Comparison of ENCODE assay signal across 1 cellular context in the genomic region with DNA sequence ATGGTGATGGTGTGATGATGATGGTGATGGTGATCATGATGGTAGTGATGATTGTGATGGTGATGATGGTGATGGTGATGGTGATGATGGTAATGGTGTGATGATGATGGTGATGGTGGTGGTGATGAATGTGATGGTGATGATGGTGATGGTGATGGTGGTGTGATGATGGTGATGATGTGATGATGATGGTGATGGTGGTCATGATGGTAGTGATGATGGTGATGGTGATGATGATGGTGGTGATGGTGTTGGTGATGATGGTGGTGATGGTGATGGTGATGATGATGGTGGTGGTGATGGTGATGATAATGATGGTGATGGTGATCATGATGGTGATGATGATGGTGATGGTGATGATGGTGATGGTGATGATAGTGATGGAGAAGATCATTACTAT.
TF ChIP-seq lines count a peak whose summit lies in the region.

No MANE protein-coding gene starts in this region.

TF ChIP-seq in HEK293, 187 proteins besides CTCF, POLR2A, EP300 and RAD21 (continued from another document and continues in another):
- TF ChIP-seq, protein P1, sequence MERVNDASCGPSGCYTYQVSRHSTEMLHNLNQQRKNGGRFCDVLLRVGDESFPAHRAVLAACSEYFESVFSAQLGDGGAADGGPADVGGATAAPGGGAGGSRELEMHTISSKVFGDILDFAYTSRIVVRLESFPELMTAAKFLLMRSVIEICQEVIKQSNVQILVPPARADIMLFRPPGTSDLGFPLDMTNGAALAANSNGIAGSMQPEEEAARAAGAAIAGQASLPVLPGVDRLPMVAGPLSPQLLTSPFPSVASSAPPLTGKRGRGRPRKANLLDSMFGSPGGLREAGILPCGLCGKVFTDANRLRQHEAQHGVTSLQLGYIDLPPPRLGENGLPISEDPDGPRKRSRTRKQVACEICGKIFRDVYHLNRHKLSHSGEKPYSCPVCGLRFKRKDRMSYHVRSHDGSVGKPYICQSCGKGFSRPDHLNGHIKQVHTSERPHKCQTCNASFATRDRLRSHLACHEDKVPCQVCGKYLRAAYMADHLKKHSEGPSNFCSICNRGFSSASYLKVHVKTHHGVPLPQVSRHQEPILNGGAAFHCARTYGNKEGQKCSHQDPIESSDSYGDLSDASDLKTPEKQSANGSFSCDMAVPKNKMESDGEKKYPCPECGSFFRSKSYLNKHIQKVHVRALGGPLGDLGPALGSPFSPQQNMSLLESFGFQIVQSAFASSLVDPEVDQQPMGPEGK (tag by site-specific recombination; IDR thresholded peaks at IDR 0.05), result no peak
- TF ChIP-seq ZSCAN23 (tag by site-specific recombination; IDR thresholded peaks at IDR 0.05) (no peak), TRIM28 (IDR thresholded peaks at IDR 0.05; ENCODE audit: borderline replicate concordance, low read length) (no peak), ZNF426 (tag by site-specific recombination; IDR thresholded peaks at IDR 0.05) (no peak), ZNF214 (tag by site-specific recombination; IDR thresholded peaks at IDR 0.05; ENCODE audit: borderline replicate concordance) (no peak), ZNF423 (tag by site-specific recombination; IDR thresholded peaks at IDR 0.05) (no peak), ZNF529 (tag by site-specific recombination; IDR thresholded peaks at IDR 0.05; ENCODE audit: insufficient replicate concordance) (no peak), ZNF202 (tag by site-specific recombination; IDR thresholded peaks at IDR 0.05; ENCODE audit: borderline replicate concordance) (0 out of 2 replicates have a peak, but pooled peaks have one; percentile 4), ZNF155 (tag by site-specific recombination; IDR thresholded peaks at IDR 0.05) (0 out of 2 replicates have a peak, but pooled peaks have one; percentile 51), ZNF561 (tag by site-specific recombination; IDR thresholded peaks at IDR 0.05; ENCODE audit: borderline replicate concordance) (no peak), OVOL3 (tag by site-specific recombination; IDR thresholded peaks at IDR 0.05) (no peak), SALL2 (tag by site-specific recombination; IDR thresholded peaks at IDR 0.05; ENCODE audit: borderline replicate concordance) (no peak), ZNF785 (tag by site-specific recombination; IDR thresholded peaks at IDR 0.05) (0 out of 2 replicates have a peak, but pooled peaks have one; percentile 55), SCRT2 (tag by site-specific recombination; IDR thresholded peaks at IDR 0.05) (no peak), SP7 (tag by site-specific recombination; IDR thresholded peaks at IDR 0.05) (no peak), ZNF311 (tag by site-specific recombination; IDR thresholded peaks at IDR 0.05; ENCODE audit: borderline replicate concordance) (no peak), WT1 (tag by site-specific recombination; IDR thresholded peaks at IDR 0.05) (no peak), ZNF670 (tag by site-specific recombination; IDR thresholded peaks at IDR 0.05; ENCODE audit: low read depth) (peak; percentile 33; the same call in 1 of the 2 replicates), ZBTB1 (tag by site-specific recombination; IDR thresholded peaks at IDR 0.05) (peak; percentile 44; the same call in 1 of the 2 replicates), ZNF707 (tag by site-specific recombination; IDR thresholded peaks at IDR 0.05) (no peak), ZNF416 (tag by site-specific recombination; IDR thresholded peaks at IDR 0.05) (no peak), ZNF777 (tag by site-specific recombination; IDR thresholded peaks at IDR 0.05; ENCODE audit: borderline replicate concordance) (0 out of 2 replicates have a peak, but pooled peaks have one; percentile 17), ZNF274 (IDR thresholded peaks at IDR 0.05; ENCODE audit: low read length) (no peak), ZNF274 (tag by site-specific recombination; IDR thresholded peaks at IDR 0.05; ENCODE audit: borderline replicate concordance) (no peak), ZNF621 (tag by site-specific recombination; IDR thresholded peaks at IDR 0.05) (no peak), ZNF776 (tag by site-specific recombination; IDR thresholded peaks at IDR 0.05; ENCODE audit: borderline replicate concordance) (peak; percentile 65; the same call in 1 of the 2 replicates), ZNF544 (tag by site-specific recombination; IDR thresholded peaks at IDR 0.05) (no peak), ZSCAN30 (tag by site-specific recombination; IDR thresholded peaks at IDR 0.05) (no peak), ZFP3 (tag by site-specific recombination; IDR thresholded peaks at IDR 0.05; ENCODE audit: low read depth) (no peak), ZNF354C (tag by site-specific recombination; IDR thresholded peaks at IDR 0.05; ENCODE audit: borderline replicate concordance, low read depth) (no peak), ZNF830 (tag by site-specific recombination; IDR thresholded peaks at IDR 0.05; ENCODE audit: low read depth) (no peak), ZNF791 (tag by site-specific recombination; IDR thresholded peaks at IDR 0.05) (no peak), ZNF837 (tag by site-specific recombination; IDR thresholded peaks at IDR 0.05) (no peak), KLF7 (tag by site-specific recombination; IDR thresholded peaks at IDR 0.05; ENCODE audit: borderline replicate concordance) (no peak)
- TF ChIP-seq, protein P2, sequence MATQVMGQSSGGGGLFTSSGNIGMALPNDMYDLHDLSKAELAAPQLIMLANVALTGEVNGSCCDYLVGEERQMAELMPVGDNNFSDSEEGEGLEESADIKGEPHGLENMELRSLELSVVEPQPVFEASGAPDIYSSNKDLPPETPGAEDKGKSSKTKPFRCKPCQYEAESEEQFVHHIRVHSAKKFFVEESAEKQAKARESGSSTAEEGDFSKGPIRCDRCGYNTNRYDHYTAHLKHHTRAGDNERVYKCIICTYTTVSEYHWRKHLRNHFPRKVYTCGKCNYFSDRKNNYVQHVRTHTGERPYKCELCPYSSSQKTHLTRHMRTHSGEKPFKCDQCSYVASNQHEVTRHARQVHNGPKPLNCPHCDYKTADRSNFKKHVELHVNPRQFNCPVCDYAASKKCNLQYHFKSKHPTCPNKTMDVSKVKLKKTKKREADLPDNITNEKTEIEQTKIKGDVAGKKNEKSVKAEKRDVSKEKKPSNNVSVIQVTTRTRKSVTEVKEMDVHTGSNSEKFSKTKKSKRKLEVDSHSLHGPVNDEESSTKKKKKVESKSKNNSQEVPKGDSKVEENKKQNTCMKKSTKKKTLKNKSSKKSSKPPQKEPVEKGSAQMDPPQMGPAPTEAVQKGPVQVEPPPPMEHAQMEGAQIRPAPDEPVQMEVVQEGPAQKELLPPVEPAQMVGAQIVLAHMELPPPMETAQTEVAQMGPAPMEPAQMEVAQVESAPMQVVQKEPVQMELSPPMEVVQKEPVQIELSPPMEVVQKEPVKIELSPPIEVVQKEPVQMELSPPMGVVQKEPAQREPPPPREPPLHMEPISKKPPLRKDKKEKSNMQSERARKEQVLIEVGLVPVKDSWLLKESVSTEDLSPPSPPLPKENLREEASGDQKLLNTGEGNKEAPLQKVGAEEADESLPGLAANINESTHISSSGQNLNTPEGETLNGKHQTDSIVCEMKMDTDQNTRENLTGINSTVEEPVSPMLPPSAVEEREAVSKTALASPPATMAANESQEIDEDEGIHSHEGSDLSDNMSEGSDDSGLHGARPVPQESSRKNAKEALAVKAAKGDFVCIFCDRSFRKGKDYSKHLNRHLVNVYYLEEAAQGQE (tag by site-specific recombination; IDR thresholded peaks at IDR 0.05), result no peak
- TF ChIP-seq, protein P3, sequence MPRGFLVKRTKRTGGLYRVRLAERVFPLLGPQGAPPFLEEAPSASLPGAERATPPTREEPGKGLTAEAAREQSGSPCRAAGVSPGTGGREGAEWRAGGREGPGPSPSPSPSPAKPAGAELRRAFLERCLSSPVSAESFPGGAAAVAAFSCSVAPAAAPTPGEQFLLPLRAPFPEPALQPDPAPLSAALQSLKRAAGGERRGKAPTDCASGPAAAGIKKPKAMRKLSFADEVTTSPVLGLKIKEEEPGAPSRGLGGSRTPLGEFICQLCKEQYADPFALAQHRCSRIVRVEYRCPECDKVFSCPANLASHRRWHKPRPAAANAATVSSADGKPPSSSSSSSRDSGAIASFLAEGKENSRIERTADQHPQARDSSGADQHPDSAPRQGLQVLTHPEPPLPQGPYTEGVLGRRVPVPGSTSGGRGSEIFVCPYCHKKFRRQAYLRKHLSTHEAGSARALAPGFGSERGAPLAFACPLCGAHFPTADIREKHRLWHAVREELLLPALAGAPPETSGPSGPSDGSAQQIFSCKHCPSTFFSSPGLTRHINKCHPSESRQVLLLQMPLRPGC (tag by site-specific recombination; IDR thresholded peaks at IDR 0.05), result no peak
- TF ChIP-seq, protein P4, sequence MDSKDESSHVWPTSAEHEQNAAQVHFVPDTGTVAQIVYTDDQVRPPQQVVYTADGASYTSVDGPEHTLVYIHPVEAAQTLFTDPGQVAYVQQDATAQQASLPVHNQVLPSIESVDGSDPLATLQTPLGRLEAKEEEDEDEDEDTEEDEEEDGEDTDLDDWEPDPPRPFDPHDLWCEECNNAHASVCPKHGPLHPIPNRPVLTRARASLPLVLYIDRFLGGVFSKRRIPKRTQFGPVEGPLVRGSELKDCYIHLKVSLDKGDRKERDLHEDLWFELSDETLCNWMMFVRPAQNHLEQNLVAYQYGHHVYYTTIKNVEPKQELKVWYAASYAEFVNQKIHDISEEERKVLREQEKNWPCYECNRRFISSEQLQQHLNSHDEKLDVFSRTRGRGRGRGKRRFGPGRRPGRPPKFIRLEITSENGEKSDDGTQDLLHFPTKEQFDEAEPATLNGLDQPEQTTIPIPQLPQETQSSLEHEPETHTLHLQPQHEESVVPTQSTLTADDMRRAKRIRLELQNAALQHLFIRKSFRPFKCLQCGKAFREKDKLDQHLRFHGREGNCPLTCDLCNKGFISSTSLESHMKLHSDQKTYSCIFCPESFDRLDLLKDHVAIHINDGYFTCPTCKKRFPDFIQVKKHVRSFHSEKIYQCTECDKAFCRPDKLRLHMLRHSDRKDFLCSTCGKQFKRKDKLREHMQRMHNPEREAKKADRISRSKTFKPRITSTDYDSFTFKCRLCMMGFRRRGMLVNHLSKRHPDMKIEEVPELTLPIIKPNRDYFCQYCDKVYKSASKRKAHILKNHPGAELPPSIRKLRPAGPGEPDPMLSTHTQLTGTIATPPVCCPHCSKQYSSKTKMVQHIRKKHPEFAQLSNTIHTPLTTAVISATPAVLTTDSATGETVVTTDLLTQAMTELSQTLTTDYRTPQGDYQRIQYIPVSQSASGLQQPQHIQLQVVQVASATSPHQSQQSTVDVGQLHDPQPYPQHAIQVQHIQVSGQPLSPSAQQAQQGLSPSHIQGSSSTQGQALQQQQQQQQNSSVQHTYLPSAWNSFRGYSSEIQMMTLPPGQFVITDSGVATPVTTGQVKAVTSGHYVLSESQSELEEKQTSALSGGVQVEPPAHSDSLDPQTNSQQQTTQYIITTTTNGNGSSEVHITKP (tag by site-specific recombination; IDR thresholded peaks at IDR 0.05), result no peak
- TF ChIP-seq, protein P5, sequence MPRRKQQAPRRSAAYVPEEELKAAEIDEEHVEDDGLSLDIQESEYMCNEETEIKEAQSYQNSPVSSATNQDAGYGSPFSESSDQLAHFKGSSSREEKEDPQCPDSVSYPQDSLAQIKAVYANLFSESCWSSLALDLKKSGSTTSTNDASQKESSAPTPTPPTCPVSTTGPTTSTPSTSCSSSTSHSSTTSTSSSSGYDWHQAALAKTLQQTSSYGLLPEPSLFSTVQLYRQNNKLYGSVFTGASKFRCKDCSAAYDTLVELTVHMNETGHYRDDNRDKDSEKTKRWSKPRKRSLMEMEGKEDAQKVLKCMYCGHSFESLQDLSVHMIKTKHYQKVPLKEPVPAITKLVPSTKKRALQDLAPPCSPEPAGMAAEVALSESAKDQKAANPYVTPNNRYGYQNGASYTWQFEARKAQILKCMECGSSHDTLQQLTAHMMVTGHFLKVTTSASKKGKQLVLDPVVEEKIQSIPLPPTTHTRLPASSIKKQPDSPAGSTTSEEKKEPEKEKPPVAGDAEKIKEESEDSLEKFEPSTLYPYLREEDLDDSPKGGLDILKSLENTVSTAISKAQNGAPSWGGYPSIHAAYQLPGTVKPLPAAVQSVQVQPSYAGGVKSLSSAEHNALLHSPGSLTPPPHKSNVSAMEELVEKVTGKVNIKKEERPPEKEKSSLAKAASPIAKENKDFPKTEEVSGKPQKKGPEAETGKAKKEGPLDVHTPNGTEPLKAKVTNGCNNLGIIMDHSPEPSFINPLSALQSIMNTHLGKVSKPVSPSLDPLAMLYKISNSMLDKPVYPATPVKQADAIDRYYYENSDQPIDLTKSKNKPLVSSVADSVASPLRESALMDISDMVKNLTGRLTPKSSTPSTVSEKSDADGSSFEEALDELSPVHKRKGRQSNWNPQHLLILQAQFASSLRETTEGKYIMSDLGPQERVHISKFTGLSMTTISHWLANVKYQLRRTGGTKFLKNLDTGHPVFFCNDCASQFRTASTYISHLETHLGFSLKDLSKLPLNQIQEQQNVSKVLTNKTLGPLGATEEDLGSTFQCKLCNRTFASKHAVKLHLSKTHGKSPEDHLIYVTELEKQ (tag by site-specific recombination; IDR thresholded peaks at IDR 0.05; ENCODE audit: borderline replicate concordance), result no peak
- TF ChIP-seq, protein P6, sequence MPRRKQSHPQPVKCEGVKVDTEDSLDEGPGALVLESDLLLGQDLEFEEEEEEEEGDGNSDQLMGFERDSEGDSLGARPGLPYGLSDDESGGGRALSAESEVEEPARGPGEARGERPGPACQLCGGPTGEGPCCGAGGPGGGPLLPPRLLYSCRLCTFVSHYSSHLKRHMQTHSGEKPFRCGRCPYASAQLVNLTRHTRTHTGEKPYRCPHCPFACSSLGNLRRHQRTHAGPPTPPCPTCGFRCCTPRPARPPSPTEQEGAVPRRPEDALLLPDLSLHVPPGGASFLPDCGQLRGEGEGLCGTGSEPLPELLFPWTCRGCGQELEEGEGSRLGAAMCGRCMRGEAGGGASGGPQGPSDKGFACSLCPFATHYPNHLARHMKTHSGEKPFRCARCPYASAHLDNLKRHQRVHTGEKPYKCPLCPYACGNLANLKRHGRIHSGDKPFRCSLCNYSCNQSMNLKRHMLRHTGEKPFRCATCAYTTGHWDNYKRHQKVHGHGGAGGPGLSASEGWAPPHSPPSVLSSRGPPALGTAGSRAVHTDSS (tag by site-specific recombination; IDR thresholded peaks at IDR 0.05), result peak; percentile 99
- TF ChIP-seq, protein P7, sequence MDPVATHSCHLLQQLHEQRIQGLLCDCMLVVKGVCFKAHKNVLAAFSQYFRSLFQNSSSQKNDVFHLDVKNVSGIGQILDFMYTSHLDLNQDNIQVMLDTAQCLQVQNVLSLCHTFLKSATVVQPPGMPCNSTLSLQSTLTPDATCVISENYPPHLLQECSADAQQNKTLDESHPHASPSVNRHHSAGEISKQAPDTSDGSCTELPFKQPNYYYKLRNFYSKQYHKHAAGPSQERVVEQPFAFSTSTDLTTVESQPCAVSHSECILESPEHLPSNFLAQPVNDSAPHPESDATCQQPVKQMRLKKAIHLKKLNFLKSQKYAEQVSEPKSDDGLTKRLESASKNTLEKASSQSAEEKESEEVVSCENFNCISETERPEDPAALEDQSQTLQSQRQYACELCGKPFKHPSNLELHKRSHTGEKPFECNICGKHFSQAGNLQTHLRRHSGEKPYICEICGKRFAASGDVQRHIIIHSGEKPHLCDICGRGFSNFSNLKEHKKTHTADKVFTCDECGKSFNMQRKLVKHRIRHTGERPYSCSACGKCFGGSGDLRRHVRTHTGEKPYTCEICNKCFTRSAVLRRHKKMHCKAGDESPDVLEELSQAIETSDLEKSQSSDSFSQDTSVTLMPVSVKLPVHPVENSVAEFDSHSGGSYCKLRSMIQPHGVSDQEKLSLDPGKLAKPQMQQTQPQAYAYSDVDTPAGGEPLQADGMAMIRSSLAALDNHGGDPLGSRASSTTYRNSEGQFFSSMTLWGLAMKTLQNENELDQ (tag by site-specific recombination; IDR thresholded peaks at IDR 0.05; ENCODE audit: low read depth), result no peak
